In the genomic region with DNA sequence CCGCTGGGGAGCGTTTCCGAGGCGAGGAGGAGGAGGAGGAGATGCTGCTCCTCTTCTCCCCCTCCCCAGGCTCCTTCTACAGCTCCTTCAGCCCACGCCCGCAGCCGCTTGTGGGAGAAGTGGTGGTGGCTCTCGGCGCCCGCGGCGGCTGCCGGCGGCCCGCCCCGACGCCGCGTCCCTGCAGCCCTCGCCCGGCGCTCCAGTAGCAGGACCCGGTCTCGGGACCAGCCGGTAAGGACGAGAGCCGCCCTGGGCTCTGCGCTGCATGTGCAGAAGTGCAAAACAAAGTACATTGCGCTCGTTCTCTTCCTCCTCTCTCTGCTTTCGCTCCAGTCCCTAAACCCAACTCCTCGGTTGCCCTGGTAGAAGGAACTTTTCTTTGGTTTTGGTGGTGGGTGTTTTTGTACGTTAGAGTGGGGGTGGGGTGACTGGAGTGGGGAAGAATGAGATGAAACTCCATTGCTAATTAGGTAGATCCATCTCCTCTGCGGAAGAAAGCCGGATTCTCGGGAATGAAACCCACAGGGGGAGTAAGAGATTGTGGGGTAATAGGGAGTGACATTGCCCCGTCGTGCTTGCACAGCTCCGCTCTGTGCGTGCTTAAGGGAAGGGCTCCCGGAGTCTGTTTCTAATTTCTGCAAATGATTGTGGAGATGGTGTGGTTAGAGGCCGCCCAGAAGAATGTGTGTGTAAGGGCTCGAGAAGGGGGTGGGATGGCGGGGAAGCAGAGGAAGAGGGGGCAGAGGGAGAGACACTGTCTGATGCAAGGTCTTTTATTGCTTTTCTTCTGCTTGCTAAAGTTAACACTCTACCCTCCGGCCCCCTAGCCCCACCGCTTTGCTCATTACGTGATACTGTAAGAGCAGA, we compare ENCODE assay signal across 8 cellular contexts. TPM values are rescaled to one million over a fixed set of nuclear protein-coding genes. Genes with fewer than 3 reads are reported as not detected.
DNase-seq lines count a peak whose midpoint lies in the region; ATAC-seq, FAIRE-seq and TF ChIP-seq lines count a peak whose summit lies in the region.

No MANE protein-coding gene starts in this region.

- H3K4me1 ChIP-seq in HUES48 (ENCODE audit: control insufficient read depth, insufficient read depth, low read length) (peaks cover 36% of the 10 kb centered on the region), left lung (peaks cover 0 to 15% of the 10 kb centered on the region in 2 donors)

- ATAC-seq in GM21423 (IDR thresholded peaks at IDR 0.05; ENCODE audit: unreplicated experiment): peak; percentile 19
- peak; percentile 29 for ATAC-seq in left lung
- ATAC-seq in stimulated activated memory B cell treated with anti-CD40 and anti-IgM and Interleukin-4, amounts not matched to agents 10 μg/mL and 1 μg/mL and 100 μg/mL, for 72 hours: peak; percentile 46

- intact Hi-C loops in left lung (cut with DNase I): no loop called here

- peak; percentile 89 for DNase-seq in EL
- peak; percentile 12 for DNase-seq in T-helper 2 cell treated with Interferon-gamma antibody and Interleukin-4, amounts not matched to agents 5 μg/mL and 100 μg/mL, for 36 hours (ENCODE audit: low spot score)
- DNase-seq in dermis blood vessel endothelial cell: peak; percentile 2
- DNase-seq in left lung: peak; percentile 37 to 88
- no peak for DNase-seq in H54 (ENCODE audit: insufficient read length, low spot score)

- no peak for TF ChIP-seq POLR2A in H54 (IDR thresholded peaks at IDR 0.05; ENCODE audit: low read depth, low read length)

- H3K36me3 ChIP-seq in HUES48 (ENCODE audit: control insufficient read depth, insufficient read depth, low read length): no peaks in the 10 kb centered on the region
- no peaks in the 10 kb centered on the region for H3K36me3 ChIP-seq in left lung

- H3K27ac ChIP-seq in HUES48 (ENCODE audit: low read depth, low read length) (peak overlapping the region; percentile 86), left lung (peak overlapping the region; percentile 86 to 89)

- H3K27me3 ChIP-seq in HUES48 (ENCODE audit: control insufficient read depth, insufficient read depth, low read length) (no peaks in the 10 kb centered on the region), left lung (peaks cover 0 to 43% of the 10 kb centered on the region in 2 donors)

- FAIRE-seq in H54 (lab: Jason Lieb, UNC): no peak

- H3K4me3 Mint-ChIP-seq in T-helper 2 cell treated with Interferon-gamma antibody and Interleukin-4, amounts not matched to agents 5 μg/mL and 100 μg/mL, for 36 hours: peak overlapping the region; percentile 80
- H3K4me3 Mint-ChIP-seq in stimulated activated memory B cell treated with anti-CD40 and anti-IgM and Interleukin-4, amounts not matched to agents 10 μg/mL and 1 μg/mL and 100 μg/mL, for 72 hours: peak overlapping the region; percentile 58

- peaks cover 54% of the 10 kb centered on the region for H3K27me3 Mint-ChIP-seq in T-helper 2 cell treated with Interferon-gamma antibody and Interleukin-4, amounts not matched to agents 5 μg/mL and 100 μg/mL, for 36 hours (ENCODE audit: low read depth)
- peaks cover 48% of the 10 kb centered on the region for H3K27me3 Mint-ChIP-seq in stimulated activated memory B cell treated with anti-CD40 and anti-IgM and Interleukin-4, amounts not matched to agents 10 μg/mL and 1 μg/mL and 100 μg/mL, for 72 hours

- no peak for TF ChIP-seq CTCF in left lung (IDR thresholded peaks at IDR 0.05)

- no peaks in the 10 kb centered on the region for H3K36me3 Mint-ChIP-seq in T-helper 2 cell treated with Interferon-gamma antibody and Interleukin-4, amounts not matched to agents 5 μg/mL and 100 μg/mL, for 36 hours (ENCODE audit: low read depth)
- H3K36me3 Mint-ChIP-seq in stimulated activated memory B cell treated with anti-CD40 and anti-IgM and Interleukin-4, amounts not matched to agents 10 μg/mL and 1 μg/mL and 100 μg/mL, for 72 hours: no peaks in the 10 kb centered on the region

- peak overlapping the region; percentile 60 for H3K9ac ChIP-seq in HUES48 (ENCODE audit: low read depth, low read length)

- peak overlapping the region; percentile 91 for H3K4me3 ChIP-seq in HUES48 (ENCODE audit: low read depth, low read length)
- H3K4me3 ChIP-seq in left lung: peak overlapping the region; percentile 58 to 62

- H3K9me3 Mint-ChIP-seq in T-helper 2 cell treated with Interferon-gamma antibody and Interleukin-4, amounts not matched to agents 5 μg/mL and 100 μg/mL, for 36 hours: no peaks in the 10 kb centered on the region
- H3K9me3 Mint-ChIP-seq in stimulated activated memory B cell treated with anti-CD40 and anti-IgM and Interleukin-4, amounts not matched to agents 10 μg/mL and 1 μg/mL and 100 μg/mL, for 72 hours: no peaks in the 10 kb centered on the region

- H3K27ac Mint-ChIP-seq in T-helper 2 cell treated with Interferon-gamma antibody and Interleukin-4, amounts not matched to agents 5 μg/mL and 100 μg/mL, for 36 hours: no peak overlapping the region
- H3K27ac Mint-ChIP-seq in stimulated activated memory B cell treated with anti-CD40 and anti-IgM and Interleukin-4, amounts not matched to agents 10 μg/mL and 1 μg/mL and 100 μg/mL, for 72 hours: no peak overlapping the region

- no peaks in the 10 kb centered on the region for H3K9me3 ChIP-seq in HUES48 (ENCODE audit: control insufficient read depth, insufficient read depth, low read length)
- H3K9me3 ChIP-seq in left lung: no peaks in the 10 kb centered on the region

- peaks cover 13% of the 10 kb centered on the region for H3K4me1 Mint-ChIP-seq in T-helper 2 cell treated with Interferon-gamma antibody and Interleukin-4, amounts not matched to agents 5 μg/mL and 100 μg/mL, for 36 hours (ENCODE audit: low read depth)
- peaks cover 18% of the 10 kb centered on the region for H3K4me1 Mint-ChIP-seq in stimulated activated memory B cell treated with anti-CD40 and anti-IgM and Interleukin-4, amounts not matched to agents 10 μg/mL and 1 μg/mL and 100 μg/mL, for 72 hours

RNA-seq across cellular contexts. Expression of a gene that starts 0.7 kb away (rescaled TPM):
- 0.37 and 2.2 TPM in 2 replicates for total RNA-seq in dermis blood vessel endothelial cell
- total RNA-seq in left lung: 10 to 100 TPM; 59.0 to 64.0 TPM

Comparison
In these comparisons a context has a peak if more than half of its experiments do, and no peak if none do; other contexts are left out.
1. RNA of a gene that starts 0.7 kb away (total RNA-seq): 59.0 to 64.0 TPM in left lung; 0.37 to 2.2 TPM in dermis blood vessel endothelial cell; every median in the first group is over 10 times any median in the second.
2. Peak in every context shown above with its lines, with median percentiles within 50 percentile points of each other: ATAC-seq.